ENCODE assay signal across 10 cellular contexts in genomic region chr1:181083842-181084605, GRCh38. TPM values are rescaled to one million over a fixed set of nuclear protein-coding genes. Genes with fewer than 3 reads are reported as not detected.
DNase-seq lines count a peak whose midpoint lies in the region; ATAC-seq, FAIRE-seq and TF ChIP-seq lines count a peak whose summit lies in the region.
"Had no signal": no experiment of that assay in that cellular context is flagged by ENCODE, and none has a peak within 500 bp of the region (broad histone marks: within the 10 kb centered on the region; RNA-seq: fewer than 3 reads in every experiment).

No MANE protein-coding gene starts in this region.

- no peaks in the 10 kb centered on the region for H3K9me3 ChIP-seq in RWPE2 (ENCODE audit: severe bottlenecking)
- H3K9me3 ChIP-seq: SJSA1 had no signal

- H3K4me3 Mint-ChIP-seq in activated naive CD8-positive, alpha-beta T cell treated with anti-CD3 and anti-CD28 coated beads, Interleukin-2, amount 10 ng/mL, durations not matched to agents 7 days and 5 days = peak overlapping the region; percentile 20
- H3K4me3 Mint-ChIP-seq in stimulated activated naive CD8-positive, alpha-beta T cell treated with anti-CD3 and anti-CD28 coated beads, Interleukin-15, amount 100 ng/mL, for 72 hours = no peak overlapping the region

- no peaks in the 10 kb centered on the region for H3K9me3 Mint-ChIP-seq in activated naive CD8-positive, alpha-beta T cell treated with anti-CD3 and anti-CD28 coated beads, Interleukin-2, amount 10 ng/mL, durations not matched to agents 7 days and 5 days
- H3K9me3 Mint-ChIP-seq in stimulated activated naive CD8-positive, alpha-beta T cell treated with anti-CD3 and anti-CD28 coated beads, Interleukin-15, amount 100 ng/mL, for 72 hours = no peaks in the 10 kb centered on the region

- H3K27ac Mint-ChIP-seq in activated naive CD8-positive, alpha-beta T cell treated with anti-CD3 and anti-CD28 coated beads, Interleukin-2, amount 10 ng/mL, durations not matched to agents 7 days and 5 days = peak overlapping the region; percentile 13
- H3K27ac Mint-ChIP-seq in stimulated activated naive CD8-positive, alpha-beta T cell treated with anti-CD3 and anti-CD28 coated beads, Interleukin-15, amount 100 ng/mL, for 72 hours = no peak overlapping the region

- ATAC-seq in RWPE2 (ENCODE audit: low read depth) (no peak), HG02840 (IDR thresholded peaks at IDR 0.05; ENCODE audit: low FRiP score, unreplicated experiment) (no peak)
- ATAC-seq in activated naive CD8-positive, alpha-beta T cell treated with anti-CD3 and anti-CD28 coated beads, Interleukin-2, amount 10 ng/mL, durations not matched to agents 7 days and 5 days (ENCODE audit: low read depth) = peak; percentile 43
- peak; percentile 59 for ATAC-seq in stimulated activated naive CD8-positive, alpha-beta T cell treated with anti-CD3 and anti-CD28 coated beads, Interleukin-15, amount 100 ng/mL, for 72 hours

- POLR2A ChIA-PET in activated naive CD8-positive, alpha-beta T cell treated with anti-CD3 and anti-CD28 coated beads, Interleukin-2, amount 10 ng/mL, durations not matched to agents 7 days and 5 days (lab: Charles Lee) = interaction anchor here (0.6 to 11.4 kb wide), 4 partner anchors 18 to 65 kb away, joined by 3 to 244 read pairs (median 5); no protein-coding TSS in a partner anchor

- no peaks in the 10 kb centered on the region for H3K27me3 ChIP-seq in RWPE2 (ENCODE audit: insufficient read depth, poor library complexity, severe bottlenecking)
- H3K27me3 ChIP-seq: SJSA1 had no signal

- peak; percentile 31 for TF ChIP-seq CTCF in RWPE2 (IDR thresholded peaks at IDR 0.05; ENCODE audit: poor library complexity, severe bottlenecking)

- peak; percentile 83 for DNase-seq in COR-L47 (lab: John Stamatoyannopoulos, UW)
- peak; percentile 47 for DNase-seq in GM19239 (ENCODE audit: insufficient read length, low spot score)
- peak; percentile 65 for DNase-seq in HuH-7.5 (ENCODE audit: low spot score)
- DNase-seq in RWPE2 (ENCODE audit: low spot score) = no peak
- DNase-seq in activated naive CD8-positive, alpha-beta T cell treated with anti-CD3 and anti-CD28 coated beads, Interleukin-2, amount 10 ng/mL, durations not matched to agents 7 days and 5 days = no peak
- DNase-seq in islet precursor cell = peak; percentile 88
- peak; percentile 37 to 62 for DNase-seq in stimulated activated naive CD8-positive, alpha-beta T cell treated with anti-CD3 and anti-CD28 coated beads, Interleukin-15, amount 100 ng/mL, for 72 hours

- H3K36me3 ChIP-seq in RWPE2 (ENCODE audit: low read depth) = no peaks in the 10 kb centered on the region

- no peak overlapping the region for H3K27ac ChIP-seq in RWPE2 (ENCODE audit: poor library complexity, severe bottlenecking)
- H3K27ac ChIP-seq: SJSA1, skin epidermis had no signal

- peaks cover 14% of the 10 kb centered on the region for H3K4me1 ChIP-seq in RWPE2 (ENCODE audit: insufficient read depth, poor library complexity, severe bottlenecking)

- FAIRE-seq in GM19239 (lab: Jason Lieb, UNC) = peak; percentile 78

- H3K27me3 Mint-ChIP-seq in activated naive CD8-positive, alpha-beta T cell treated with anti-CD3 and anti-CD28 coated beads, Interleukin-2, amount 10 ng/mL, durations not matched to agents 7 days and 5 days = peaks cover 15% of the 10 kb centered on the region
- H3K27me3 Mint-ChIP-seq in stimulated activated naive CD8-positive, alpha-beta T cell treated with anti-CD3 and anti-CD28 coated beads, Interleukin-15, amount 100 ng/mL, for 72 hours = no peaks in the 10 kb centered on the region

- peaks cover 2% of the 10 kb centered on the region for H3K36me3 Mint-ChIP-seq in activated naive CD8-positive, alpha-beta T cell treated with anti-CD3 and anti-CD28 coated beads, Interleukin-2, amount 10 ng/mL, durations not matched to agents 7 days and 5 days

- no peak overlapping the region for H3K4me3 ChIP-seq in RWPE2 (ENCODE audit: severe bottlenecking)
- H3K4me3 ChIP-seq: SJSA1, skin epidermis had no signal

- peaks cover 31% of the 10 kb centered on the region for H3K4me1 Mint-ChIP-seq in activated naive CD8-positive, alpha-beta T cell treated with anti-CD3 and anti-CD28 coated beads, Interleukin-2, amount 10 ng/mL, durations not matched to agents 7 days and 5 days
- H3K4me1 Mint-ChIP-seq in stimulated activated naive CD8-positive, alpha-beta T cell treated with anti-CD3 and anti-CD28 coated beads, Interleukin-15, amount 100 ng/mL, for 72 hours = peaks cover 39% of the 10 kb centered on the region

RNA-seq across cellular contexts. Expression of gene IER5, which starts 4.5 kb away (rescaled TPM):
- 10 to 100 TPM; 36.6 to 36.8 TPM for total RNA-seq in activated naive CD8-positive, alpha-beta T cell treated with anti-CD3 and anti-CD28 coated beads, Interleukin-2, amount 10 ng/mL, durations not matched to agents 7 days and 5 days

RNA-seq across cellular contexts. Expression of gene MR1, which starts 50.2 kb away (rescaled TPM):
- 10 to 100 TPM; 39.2 to 40.0 TPM for total RNA-seq in activated naive CD8-positive, alpha-beta T cell treated with anti-CD3 and anti-CD28 coated beads, Interleukin-2, amount 10 ng/mL, durations not matched to agents 7 days and 5 days

Comparison
In these comparisons a context has a peak if more than half of its experiments do, and no peak if none do; other contexts are left out.
1. DNase-seq: peak in COR-L47 (single experiment), GM19239 (single experiment), HuH-7.5 (single experiment), islet precursor cell (single experiment) and stimulated activated naive CD8-positive, alpha-beta T cell treated with anti-CD3 and anti-CD28 coated beads, Interleukin-15, amount 100 ng/mL, for 72 hours (2 of 2); none in RWPE2 (single experiment) and activated naive CD8-positive, alpha-beta T cell treated with anti-CD3 and anti-CD28 coated beads, Interleukin-2, amount 10 ng/mL, durations not matched to agents 7 days and 5 days (single experiment).
2. ATAC-seq: peak in activated naive CD8-positive, alpha-beta T cell treated with anti-CD3 and anti-CD28 coated beads, Interleukin-2, amount 10 ng/mL, durations not matched to agents 7 days and 5 days (single experiment) and stimulated activated naive CD8-positive, alpha-beta T cell treated with anti-CD3 and anti-CD28 coated beads, Interleukin-15, amount 100 ng/mL, for 72 hours (single experiment); none in RWPE2 (single experiment) and HG02840 (single experiment).